Comparison of ENCODE assay signal across 8 cellular contexts in genomic region chr4:8406887-8407286, GRCh38. TPM values are rescaled to one million over a fixed set of nuclear protein-coding genes. Genes with fewer than 3 reads are reported as not detected.
DNase-seq lines count a peak whose midpoint lies in the region; FAIRE-seq and TF ChIP-seq lines count a peak whose summit lies in the region.
"Not testable (repeated sequence)": the region's sequence is repeated elsewhere in the genome, so short reads cannot be mapped to it uniquely, and the experiment has no call there.

No MANE protein-coding gene starts in this region.

- in situ Hi-C loops in KBM-7 (cut with MboI; ENCODE audit: low pct_unique_long_range_greater_than_20kb, low sequenced_read_pairs) = not testable (repeated sequence)

- WGBS in adrenal gland, 4 donors = 71 to 76% (median 73%) methylated on average over 7 of the region's 7 CpGs

- DNase-seq in EH (ENCODE audit: low read depth) (peak; percentile 35), KBM-7 (peak; percentile 20), SJCRH30 (peak; percentile 40 to 68), adrenal gland (peak in 6 of 7 donors; percentile 61 to 87 (median 76)), epithelial cell of esophagus (ENCODE audit: low read depth) (peak; percentile 10), posterior vena cava (ENCODE audit: low spot score) (peak; percentile 85), uterus (peak; percentile 50 to 56)
- not testable (repeated sequence) for DNase-seq in kidney

- not testable (repeated sequence) for H3K27ac ChIP-seq in SJCRH30; adrenal gland; kidney (ENCODE audit: low read depth in 2 of 2, low read length in 2 of 2); uterus

- not testable (repeated sequence) for H3K4me1 ChIP-seq in SJCRH30; kidney (ENCODE audit: control insufficient read depth in 1 of 2, insufficient read depth in 1 of 2, low read depth in 1 of 2, low read length in 2 of 2); uterus
- H3K4me1 ChIP-seq in adrenal gland (replicated peaks in 1 of 2) = peaks cover 0 to 14% of the 10 kb centered on the region in 2 donors

- H3K27me3 ChIP-seq in SJCRH30, adrenal gland, uterus: not testable (repeated sequence)

- TF ChIP-seq POLR2A in adrenal gland (IDR thresholded peaks at IDR 0.05); uterus (IDR thresholded peaks at IDR 0.05): not testable (repeated sequence)

- intact Hi-C loops in adrenal gland (cut with DNase I) = not testable (repeated sequence)
- intact Hi-C loops in kidney (cut with DNase I) (loop anchor here (10.0 kb wide), 1 partner anchor 162 kb away; no protein-coding TSS in a partner anchor), posterior vena cava (cut with DNase I) (loop anchor here (10.0 kb wide), 2 partner anchors 132 to 232 kb away; no protein-coding TSS in a partner anchor), uterus (cut with DNase I; ENCODE audit: low total_unique reads) (loop anchor here (10.0 kb wide), 1 partner anchor 132 kb away; no protein-coding TSS in a partner anchor)

- H3K9ac ChIP-seq in kidney (ENCODE audit: low read length in 2 of 2) = not testable (repeated sequence)

- TF ChIP-seq CTCF in adrenal gland (IDR thresholded peaks at IDR 0.05) (peak; percentile 25 to 66 (median 58)), epithelial cell of esophagus (IDR thresholded peaks at IDR 0.05; ENCODE audit: insufficient read depth, low read depth, low read length, missing control alignments) (peak; percentile 41), kidney (IDR thresholded peaks at IDR 0.05; ENCODE audit: borderline replicate concordance, extremely low read depth, insufficient read depth) (peak; percentile 32), uterus (IDR thresholded peaks at IDR 0.05) (peak; percentile 21 to 51 (median 29))

- H3K9me3 ChIP-seq in SJCRH30 (replicated peaks); adrenal gland (replicated peaks in 1 of 3); kidney (ENCODE audit: control insufficient read depth in 1 of 2, low read length in 2 of 2); uterus: not testable (repeated sequence)

- H3K36me3 ChIP-seq in SJCRH30 (peaks cover 21% of the 10 kb centered on the region), adrenal gland (replicated peaks in 1 of 2) (peaks cover 0 to 26% of the 10 kb centered on the region in 2 donors), kidney (ENCODE audit: control insufficient read depth in 1 of 2, insufficient read depth in 2 of 2, low read length in 2 of 2) (peaks cover 8 to 30% of the 10 kb centered on the region in 2 donors)
- not testable (repeated sequence) for H3K36me3 ChIP-seq in uterus

- FAIRE-seq in kidney (lab: Jason Lieb, UNC) = not testable (repeated sequence)

- H3K4me3 ChIP-seq in SJCRH30; adrenal gland; epithelial cell of esophagus (ENCODE audit: low read length); kidney (ENCODE audit: low read length in 2 of 2); uterus: not testable (repeated sequence)

RNA-seq across cellular contexts. Expression of gene ACOX3, which starts 33.6 kb away (rescaled TPM):
- total RNA-seq in SJCRH30 (2014; rRNA removed; shearing (Covaris generic)) = 20.0 and 21.4 TPM in 2 replicates
- total RNA-seq in adrenal gland (10 to 100 TPM; 24.3 to 44.2 (median 26.3) TPM), kidney (21.7 TPM), posterior vena cava (10 to 100 TPM; 29.7 to 36.8 TPM), uterus (10 to 100 TPM; 17.9 to 31.1 (median 22.5) TPM)
- polyA plus RNA-seq in adrenal gland (10 to 100 TPM; 10.4 to 29.4 (median 27.3) TPM), kidney (ENCODE audit: insufficient read depth, low read depth, low replicate concordance) (10.1 TPM)

RNA-seq across cellular contexts. Expression of gene TRMT44, which starts 33.7 kb away (rescaled TPM):
- total RNA-seq in SJCRH30 (2014; rRNA removed; shearing (Covaris generic)) = 13.5 and 14.3 TPM in 2 replicates
- total RNA-seq in adrenal gland (10 to 100 TPM; 10.5 to 26.2 (median 14.9) TPM), kidney (20.1 TPM), posterior vena cava (10 to 100 TPM; 14.2 to 15.5 TPM), uterus (10 to 100 TPM in 3 of 4 donors, 1 to 10 TPM in 1; 3.3 to 38.8 (median 32.3) TPM)
- polyA plus RNA-seq in adrenal gland (10 to 100 TPM in 1 of 3 donors, 1 to 10 TPM in 2; 6.0 to 12.9 (median 9.9) TPM), kidney (ENCODE audit: insufficient read depth, low read depth, low replicate concordance) (5.1 TPM)
